ENCODE assay signal across 6 cellular contexts in genomic region chr15:22616976-22617375, GRCh38.
A peak's percentile ranks its signal among the peaks of the same experiment; 100 is the strongest.
DNase-seq lines count a peak whose midpoint lies in the region; ATAC-seq, FAIRE-seq and TF ChIP-seq lines count a peak whose summit lies in the region.
"Not testable (repeated sequence)": the region's sequence is repeated elsewhere in the genome, so short reads cannot be mapped to it uniquely, and the experiment has no call there.

No MANE protein-coding gene starts in this region.

- in situ Hi-C loops in Caki2 (cut with HindIII; ENCODE audit: low pct_unique_long_range_greater_than_20kb, low sequenced_read_pairs); HepG2 (cut with HindIII; ENCODE audit: extremely low pct_ligation_motif_present, low pct_unique_long_range_greater_than_20kb): not testable (repeated sequence)

- intact Hi-C loops in HepG2 (cut with micrococcal nuclease; ENCODE audit: unreplicated experiment), result not testable (repeated sequence)

- not testable (repeated sequence) for H3K4me1 ChIP-seq in HepG2 (ENCODE audit: insufficient read depth, low read length)

- not testable (repeated sequence) for TF ChIP-seq EP300 in HepG2 (IDR thresholded peaks at IDR 0.05; ENCODE audit: low read depth in 2 of 2, low read length in 2 of 2); HepG2 (CRISPR knock-in tag; IDR thresholded peaks at IDR 0.05; ENCODE audit: borderline replicate concordance)

- H3K27ac ChIP-seq in HepG2 (ENCODE audit: extremely low read length, insufficient read depth, low read length), result not testable (repeated sequence)

- not testable (repeated sequence) for ATAC-seq in HepG2

- not testable (repeated sequence) for H2AFZ ChIP-seq in HepG2 (ENCODE audit: low read length)

- H3K9ac ChIP-seq in HepG2 (ENCODE audit: insufficient read depth, low read depth, low read length), result not testable (repeated sequence)

- not testable (repeated sequence) for H4K20me1 ChIP-seq in HepG2 (ENCODE audit: insufficient read depth, low read length)

- not testable (repeated sequence) for H3K9me3 ChIP-seq in HepG2 (ENCODE audit: low read length)

- not testable (repeated sequence) for H3K27me3 ChIP-seq in HepG2 (ENCODE audit: control insufficient read depth in 1 of 2, insufficient read depth in 2 of 2, low read length in 2 of 2)

- CTCF ChIA-PET in HepG2 (lab: Yijun Ruan, JAX; ENCODE audit: low intra/inter-chr PET ratio, low total read pairs), result not testable (repeated sequence)

- POLR2A ChIA-PET in HepG2 (lab: Yijun Ruan, JAX), result not testable (repeated sequence)

- TF ChIP-seq POLR2A in HepG2 (IDR thresholded peaks at IDR 0.05; ENCODE audit: insufficient read depth in 1 of 2, low read depth in 2 of 2, low read length in 2 of 2), result not testable (repeated sequence)

- TF ChIP-seq CTCF in fibroblast of pulmonary artery (IDR thresholded peaks at IDR 0.05; ENCODE audit: low read length, missing control alignments); HepG2 (CRISPR knock-in tag; IDR thresholded peaks at IDR 0.05): not testable (repeated sequence)

- not testable (repeated sequence) for BruUV-seq in HepG2 (replicated peaks; lab: Mats Ljungman, UMichigan)

- DNase-seq in Caki2 (ENCODE audit: low read depth) (peak; percentile 26), ELF-1 (ENCODE audit: low read depth, low spot score) (peak; percentile 14), RCC 7860 (ENCODE audit: low spot score) (peak; percentile 45), SW480 (ENCODE audit: low spot score) (peak; percentile 5), fibroblast of pulmonary artery (ENCODE audit: low read depth) (peak; percentile 9), HepG2 (ENCODE audit: low spot score) (peak; percentile 13)

- peak overlapping the region; percentile 32; the same call in 1 of the 2 replicates for H3K4me2 ChIP-seq in HepG2 (ENCODE audit: low read depth, low read length)

- H3K79me2 ChIP-seq in HepG2 (ENCODE audit: insufficient read depth, low read length), result not testable (repeated sequence)

- not testable (repeated sequence) for FAIRE-seq in RCC 7860 (lab: Jason Lieb, UNC); HepG2 (lab: Jason Lieb, UNC)

- not testable (repeated sequence) for TF ChIP-seq RAD21 in HepG2 (CRISPR knock-in tag; IDR thresholded peaks at IDR 0.05)

- H3K36me3 ChIP-seq in HepG2 (replicated peaks in 1 of 2; ENCODE audit: control insufficient read depth in 1 of 2, insufficient read depth in 2 of 2, low read length in 2 of 2), result not testable (repeated sequence)

- not testable (repeated sequence) for H3K4me3 ChIP-seq in fibroblast of pulmonary artery (replicated peaks; ENCODE audit: low read depth, low read length); HepG2 (replicated peaks in 1 of 3; ENCODE audit: insufficient read depth in 1 of 3, low read depth in 2 of 3, low read length in 3 of 3)

- 0% methylated on average over 2 of the region's 9 CpGs for WGBS in HepG2 (ENCODE audit: low lambda C conversion rate)

TF ChIP-seq in HepG2, 621 proteins besides CTCF, POLR2A, EP300 and RAD21:
- 0 out of 2 replicates have a peak, but pooled peaks have one; percentile 21 for TF ChIP-seq CREB1 (IDR thresholded peaks at IDR 0.05)
- TF ChIP-seq CREB1 (CRISPR knock-in tag; IDR thresholded peaks at IDR 0.05), result not testable (repeated sequence)
